In the genomic region with DNA sequence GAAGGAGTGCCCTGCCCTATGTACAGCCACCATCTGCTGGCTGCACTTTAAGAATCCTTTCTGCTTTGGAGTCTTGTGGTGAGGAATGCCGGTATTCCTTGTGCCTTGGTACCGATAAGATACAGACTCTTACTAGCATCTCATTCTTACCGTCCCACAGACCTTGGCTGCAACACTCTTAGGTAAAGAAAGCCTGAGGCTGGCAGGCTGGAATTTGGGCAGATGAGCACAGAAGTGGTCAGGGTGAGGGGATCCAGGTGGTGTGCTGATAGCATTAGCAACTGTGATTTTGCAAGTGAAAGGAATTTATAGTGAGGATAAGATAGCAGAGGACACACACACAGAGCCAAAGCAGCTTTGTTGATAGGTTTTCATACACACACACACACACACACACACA, we compare ENCODE assay signal across 24 cellular contexts.
DNase-seq lines count a peak whose midpoint lies in the region; ATAC-seq, FAIRE-seq and TF ChIP-seq lines count a peak whose summit lies in the region.
"Had no signal": no experiment of that assay in that cellular context is flagged by ENCODE, and none has a peak within 500 bp of the region (broad histone marks: within the 10 kb centered on the region; RNA-seq: fewer than 3 reads in every experiment).

No MANE protein-coding gene starts in this region.

- H4K8ac ChIP-seq in mesendoderm (ENCODE audit: low read depth, low read length) = no peak overlapping the region

- no TSS peak for BruUV-seq in endothelial cell of umbilical vein (replicated peaks; lab: Mats Ljungman, UMichigan)

- H3K4me2 ChIP-seq in endothelial cell of umbilical vein (ENCODE audit: insufficient read depth, low read length) (no peak overlapping the region), mesendoderm (ENCODE audit: low read length) (no peak overlapping the region)

- no peaks in the 10 kb centered on the region for H3K79me2 ChIP-seq in endothelial cell of umbilical vein (ENCODE audit: control insufficient read depth, insufficient read depth, low read length)
- H3K79me2 ChIP-seq in mesendoderm (ENCODE audit: control insufficient read depth, insufficient read depth, low read length) = no peaks in the 10 kb centered on the region

- H4K20me1 ChIP-seq in endothelial cell of umbilical vein (replicated peaks; ENCODE audit: control insufficient read depth, extremely low read depth, insufficient read depth, low read length) = no peaks in the 10 kb centered on the region

- H3K9ac ChIP-seq in endothelial cell of umbilical vein (replicated peaks; ENCODE audit: extremely low read depth, insufficient read depth, low read length) (no peak overlapping the region), mesendoderm (ENCODE audit: low read length) (no peak overlapping the region)

- H2BK120ac ChIP-seq in mesendoderm (ENCODE audit: low read depth, low read length) = no peak overlapping the region

- no peak overlapping the region for H3K4ac ChIP-seq in mesendoderm (ENCODE audit: low read depth, low read length)

- H3K9me3 ChIP-seq in endothelial cell of umbilical vein (replicated peaks; ENCODE audit: control insufficient read depth, insufficient read depth, low read length) = no peaks in the 10 kb centered on the region
- H3K9me3 ChIP-seq in BE2C = no peaks in the 10 kb centered on the region
- H3K9me3 ChIP-seq: body of pancreas, lower lobe of right lung, mucosa of descending colon, transverse colon had no signal

- H2AFZ ChIP-seq in endothelial cell of umbilical vein (ENCODE audit: low read depth, low read length) = peak overlapping the region; percentile 28

- DNase-seq in EH (ENCODE audit: low read depth) (peak; percentile 4), NCI-H82 treated with DMSO at 0.1 percent for 48 hours (lab: John Stamatoyannopoulos, UW; ENCODE audit: unreplicated experiment) (peak; percentile 75), endothelial cell of umbilical vein (ENCODE audit: low read depth, low spot score) (no peak), mesendoderm (peak; percentile 87), amygdala (lab: John Stamatoyannopoulos, UW) (no peak), BE2C (no peak), DMS79 treated with DMSO at 0.1 percent for 48 hours (lab: John Stamatoyannopoulos, UW) (no peak)
- DNase-seq: activated naive CD4-positive, alpha-beta T cell; activated naive CD8-positive, alpha-beta T cell treated with anti-CD3 and anti-CD28 coated beads, Interleukin-2, amount 50 U/mL, for 24 hours; activated T-cell treated with anti-CD3 and anti-CD28 coated beads, Interleukin-2, amount 50 U/mL, for 48 hours; body of pancreas; CD8-positive, alpha-beta T cell; kidney glomerular epithelial cell; lower lobe of right lung; mucosa of descending colon; natural killer cell; NCI-H1417; NCI-H2029; NCI-H748 treated with DMSO at 0.1 percent for 48 hours; stimulated activated CD4-positive, alpha-beta T cell treated with anti-CD3 and anti-CD28 coated beads, Interleukin-4, amount 100 ng/mL, for 4 hours; transverse colon had no signal

- no peaks in the 10 kb centered on the region for H3K79me1 ChIP-seq in mesendoderm (ENCODE audit: low read length)

- dilution Hi-C loops in endothelial cell of umbilical vein (cut with MboI; ENCODE audit: extremely low pct_ligation_motif_present, low sequenced_read_pairs) = no loop called here

- no peaks in the 10 kb centered on the region for H3K9me1 ChIP-seq in endothelial cell of umbilical vein (replicated peaks; ENCODE audit: control insufficient read depth, extremely low read depth, insufficient read depth, low read length)

- H3K23ac ChIP-seq in mesendoderm (ENCODE audit: low read length) = no peak overlapping the region

- intact Hi-C loops in endothelial cell of umbilical vein (cut with micrococcal nuclease) = no loop called here

- H3K27ac ChIP-seq in endothelial cell of umbilical vein (ENCODE audit: insufficient read depth, low read depth, low read length) = no peak overlapping the region
- H3K27ac ChIP-seq in mesendoderm (ENCODE audit: low read depth, low read length) = no peak overlapping the region
- H3K27ac ChIP-seq: body of pancreas, epithelial cell of prostate, lower lobe of right lung, transverse colon had no signal

- H2BK15ac ChIP-seq in mesendoderm (replicated peaks; ENCODE audit: low read depth) = no peak overlapping the region

- H3K56ac ChIP-seq in mesendoderm (ENCODE audit: low read length) = no peak overlapping the region

- no peak overlapping the region for H2BK5ac ChIP-seq in mesendoderm (ENCODE audit: low read length)

- no peaks in the 10 kb centered on the region for H3K27me3 ChIP-seq in endothelial cell of umbilical vein (ENCODE audit: control insufficient read depth in 2 of 2, insufficient read depth in 2 of 2, low read length in 2 of 2)
- H3K27me3 ChIP-seq in mesendoderm (ENCODE audit: insufficient read depth, low read length, poor library complexity) = no peaks in the 10 kb centered on the region
- H3K27me3 ChIP-seq in BE2C = no peaks in the 10 kb centered on the region
- H3K27me3 ChIP-seq: body of pancreas, transverse colon had no signal

- H3K36me3 ChIP-seq in endothelial cell of umbilical vein (ENCODE audit: control insufficient read depth in 2 of 2, extremely low read depth in 1 of 2, insufficient read depth in 2 of 2, low read length in 2 of 2) (no peaks in the 10 kb centered on the region), mesendoderm (ENCODE audit: control insufficient read depth, insufficient read depth, low read length) (no peaks in the 10 kb centered on the region), BE2C (no peaks in the 10 kb centered on the region)
- H3K36me3 ChIP-seq: lower lobe of right lung, transverse colon had no signal

- H3K4me3 ChIP-seq in endothelial cell of umbilical vein (replicated peaks in 1 of 3; ENCODE audit: insufficient read depth in 1 of 3, low read depth in 1 of 3, low read length in 3 of 3) (no peak overlapping the region), mesendoderm (ENCODE audit: low read length) (no peak overlapping the region), BE2C (ENCODE audit: low read depth, low read length) (no peak overlapping the region)
- H3K4me3 ChIP-seq: body of pancreas, lower lobe of right lung, mucosa of descending colon, transverse colon had no signal

- no CpG with 5 or more reads among the region's 3 CpGs for WGBS in mesendoderm (ENCODE audit: extremely low coverage, insufficient coverage, low lambda C conversion rate)

- CTCF ChIA-PET in endothelial cell of umbilical vein (lab: Charles Lee) = no interaction called here

- H3K4me1 ChIP-seq in endothelial cell of umbilical vein (ENCODE audit: control insufficient read depth, extremely low read depth, insufficient read depth, low read length) (no peaks in the 10 kb centered on the region), mesendoderm (ENCODE audit: control insufficient read depth, low read depth, low read length) (no peaks in the 10 kb centered on the region), BE2C (peaks cover 12% of the 10 kb centered on the region; the same call in 1 of the 2 replicates)
- H3K4me1 ChIP-seq: body of pancreas, lower lobe of right lung, transverse colon had no signal

- H3K18ac ChIP-seq in mesendoderm (ENCODE audit: low read length) = no peak overlapping the region

- no peak for TF ChIP-seq CTCF in endothelial cell of umbilical vein (IDR thresholded peaks at IDR 0.05; ENCODE audit: extremely low read depth in 1 of 2, insufficient read depth in 1 of 2, low read depth in 1 of 2, low read length in 2 of 2)
- TF ChIP-seq CTCF in BE2C (IDR thresholded peaks at IDR 0.05; ENCODE audit: low read depth, low read length) = no peak

- no peak for FAIRE-seq in endothelial cell of umbilical vein (lab: Jason Lieb, UNC)
- FAIRE-seq: G401.6 had no signal

- POLR2A ChIA-PET in endothelial cell of umbilical vein (lab: Charles Lee) = no interaction called here

- TF ChIP-seq POLR2A in endothelial cell of umbilical vein (IDR thresholded peaks at IDR 0.05; ENCODE audit: low read depth, low read length) = no peak

- no peak overlapping the region for H2AK5ac ChIP-seq in mesendoderm (ENCODE audit: low read length)

- no peak for ATAC-seq in GM19397 (IDR thresholded peaks at IDR 0.05; ENCODE audit: unreplicated experiment)
- ATAC-seq: activated naive CD8-positive, alpha-beta T cell treated with anti-CD3 and anti-CD28 coated beads, Interleukin-2, amount 50 U/mL, for 24 hours; body of pancreas; CD8-positive, alpha-beta T cell; lower lobe of right lung; mucosa of descending colon; natural killer cell had no signal

- H4K5ac ChIP-seq in mesendoderm (ENCODE audit: low read length) = no peak overlapping the region

TF ChIP-seq in endothelial cell of umbilical vein, 7 proteins besides CTCF, POLR2A, EP300 and RAD21:
- TF ChIP-seq, protein P1, sequence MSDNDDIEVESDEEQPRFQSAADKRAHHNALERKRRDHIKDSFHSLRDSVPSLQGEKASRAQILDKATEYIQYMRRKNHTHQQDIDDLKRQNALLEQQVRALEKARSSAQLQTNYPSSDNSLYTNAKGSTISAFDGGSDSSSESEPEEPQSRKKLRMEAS (IDR thresholded peaks at IDR 0.05; ENCODE audit: insufficient read depth, insufficient read length) = no peak
- TF ChIP-seq POLR2AphosphoS5 (IDR thresholded peaks at IDR 0.05; ENCODE audit: insufficient read depth, low read depth, low read length) = no peak

Comparison
In these comparisons a context has a peak if more than half of its experiments do, and no peak if none do; other contexts are left out.
1. DNase-seq: peak in EH (single experiment), NCI-H82 treated with DMSO at 0.1 percent for 48 hours (single experiment) and mesendoderm (single experiment); none in endothelial cell of umbilical vein (single experiment), amygdala (0 of 56), BE2C (single experiment) and DMS79 treated with DMSO at 0.1 percent for 48 hours (single experiment).